Comparison of ENCODE assay signal across 9 cellular contexts in the genomic region with DNA sequence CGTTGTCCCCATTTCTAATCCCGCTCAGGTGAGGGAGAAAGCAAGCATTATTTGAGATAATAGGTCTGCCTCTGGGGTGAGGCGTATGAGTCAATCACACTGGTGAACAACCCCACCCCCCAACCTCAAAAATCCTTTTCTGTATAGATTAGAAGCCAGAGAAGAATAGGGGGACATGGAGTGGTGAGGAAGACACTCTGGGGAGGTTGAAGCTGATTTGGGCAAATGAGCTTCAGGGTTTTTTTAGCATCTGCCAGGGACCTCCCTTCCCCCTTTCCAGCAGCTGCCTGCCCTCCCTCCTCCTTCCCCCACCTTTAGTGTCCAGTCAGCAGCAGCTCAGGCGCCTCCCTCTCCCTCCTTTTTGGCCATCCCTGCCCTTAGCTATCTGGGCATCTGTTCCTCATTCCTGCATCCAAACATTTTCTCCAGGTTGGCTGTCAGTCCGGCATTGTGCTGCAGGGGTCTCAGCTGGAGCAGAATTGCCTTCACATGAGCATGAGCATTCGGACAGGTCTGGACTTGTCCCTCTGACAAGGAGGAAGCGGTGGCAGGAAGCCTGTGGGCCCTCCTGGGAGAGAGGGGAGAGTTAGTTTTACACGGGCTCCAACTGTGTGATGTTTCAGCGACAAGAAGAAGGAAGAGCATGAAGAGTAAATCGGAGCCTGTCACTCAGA. TPM values are rescaled to one million over a fixed set of nuclear protein-coding genes. Genes with fewer than 3 reads are reported as not detected.
DNase-seq lines count a peak whose midpoint lies in the region; ATAC-seq, FAIRE-seq and TF ChIP-seq lines count a peak whose summit lies in the region.
"Had no signal": no experiment of that assay in that cellular context is flagged by ENCODE, and none has a peak within 500 bp of the region (broad histone marks: within the 10 kb centered on the region; RNA-seq: fewer than 3 reads in every experiment).

No MANE protein-coding gene starts in this region.

- peak; percentile 72 for ATAC-seq in HG02642 (IDR thresholded peaks at IDR 0.05; ENCODE audit: poor library complexity, unreplicated experiment)

- no peaks in the 10 kb centered on the region for H3K9me3 ChIP-seq in thyroid gland

- DNase-seq in GM13976 (ENCODE audit: low spot score) (peak; percentile 44), NCI-H446 treated with DMSO at 0.1 percent for 48 hours (lab: John Stamatoyannopoulos, UW) (peak; percentile 96), bronchial epithelial cell (ENCODE audit: low read depth) (peak; percentile 97), left kidney (ENCODE audit: low read depth, low spot score) (peak; percentile 69), thyroid gland (peak in 1 of 2 donors; percentile 27), AG08395 (ENCODE audit: low spot score) (no peak)
- DNase-seq in stimulated activated CD4-positive, alpha-beta T cell treated with anti-CD3 and anti-CD28 coated beads, Interleukin-4, amount 100 ng/mL, for 1 hour = no peak
- DNase-seq: activated B cell treated with CpG ODN at 0.5 μM for 24 hours had no signal

- H3K4me1 ChIP-seq in thyroid gland = peaks cover 25 to 27% of the 10 kb centered on the region in 2 donors

- H3K36me3 ChIP-seq in bronchial epithelial cell (ENCODE audit: control insufficient read depth, insufficient read depth, low read length) = no peaks in the 10 kb centered on the region
- no peaks in the 10 kb centered on the region for H3K36me3 ChIP-seq in thyroid gland

- no peaks in the 10 kb centered on the region for H3K27me3 ChIP-seq in bronchial epithelial cell (ENCODE audit: control insufficient read depth, insufficient read depth, low read length)
- no peaks in the 10 kb centered on the region for H3K27me3 ChIP-seq in thyroid gland

- peak overlapping the region; percentile 22 for H3K4me3 ChIP-seq in bronchial epithelial cell (ENCODE audit: low read depth, low read length)
- H3K4me3 ChIP-seq in thyroid gland (replicated peaks in 1 of 3) = no peak overlapping the region

- TF ChIP-seq CTCF in GM13976 (IDR thresholded peaks at IDR 0.05; ENCODE audit: borderline replicate concordance, control extremely low read depth, extremely low read depth, insufficient read depth, missing control alignments) (no peak), bronchial epithelial cell (IDR thresholded peaks at IDR 0.05; ENCODE audit: insufficient read depth, low read length, severe bottlenecking) (peak; percentile 26), thyroid gland (IDR thresholded peaks at IDR 0.05) (no peak)

- no peak for FAIRE-seq in bronchial epithelial cell (lab: Jason Lieb, UNC)

- WGBS in thyroid gland, 2 donors = 57 to 58% methylated on average over 10 of the region's 10 CpGs

- intact Hi-C loops in thyroid gland (cut with DNase I) = no loop called here

- TF ChIP-seq POLR2A in thyroid gland (IDR thresholded peaks at IDR 0.05) = no peak

- in situ Hi-C loops in GM13976 (cut with MboI; ENCODE audit: low sequenced_read_pairs, unreplicated experiment) = no loop called here

- H3K27ac ChIP-seq in thyroid gland = peak overlapping the region; percentile 68 to 83 (median 74)

RNA-seq across cellular contexts. Expression of gene PTGFRN, which starts 30.8 kb away (rescaled TPM):
- total RNA-seq in bronchial epithelial cell (89.2 and 117 TPM in 2 replicates), thyroid gland (10 to 100 TPM; 18.7 to 38.7 (median 27.6) TPM)
- total RNA-seq: activated B cell treated with CpG ODN at 0.5 μM for 24 hours had no signal

Comparison
In these comparisons a context has a peak if more than half of its experiments do, and no peak if none do; other contexts are left out.
1. DNase-seq: peak in GM13976 (single experiment), NCI-H446 treated with DMSO at 0.1 percent for 48 hours (single experiment), bronchial epithelial cell (single experiment) and left kidney (single experiment); none in AG08395 (single experiment) and stimulated activated CD4-positive, alpha-beta T cell treated with anti-CD3 and anti-CD28 coated beads, Interleukin-4, amount 100 ng/mL, for 1 hour (single experiment).